Comparison of ENCODE assay signal across 26 cellular contexts in the genomic region with DNA sequence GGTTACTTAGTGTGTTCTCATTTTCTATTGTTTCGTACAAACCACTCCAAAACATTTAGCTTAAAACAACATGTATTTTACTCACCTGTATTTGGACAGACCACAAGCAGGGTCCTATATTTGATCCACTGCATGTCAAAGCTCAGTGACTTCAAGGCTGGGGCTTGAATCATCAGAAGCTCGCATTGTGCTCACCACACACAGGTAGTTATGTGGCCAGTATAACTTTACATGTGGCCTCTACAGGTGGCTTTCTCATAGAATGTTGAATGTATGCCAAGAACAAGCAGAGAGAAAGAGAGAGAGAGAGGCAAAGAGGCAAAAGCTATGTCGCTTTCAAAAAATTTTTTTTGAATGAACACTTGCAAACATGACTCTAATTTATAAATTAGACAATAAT.
"Had no signal": no experiment of that assay in that cellular context is flagged by ENCODE, and none has a peak within 500 bp of the region (broad histone marks: within the 10 kb centered on the region; RNA-seq: fewer than 3 reads in every experiment).

No MANE protein-coding gene starts in this region.

- H3K4me1 ChIP-seq: body of pancreas, left ventricle myocardium inferior, suprapubic skin, tibial nerve, uterus had no signal

- DNase-seq: activated CD4-positive, alpha-beta T cell treated with anti-CD3 and anti-CD28 coated beads, Interleukin-2, amount 50 U/mL, for 4 hours; activated CD8-positive, alpha-beta memory T cell treated with anti-CD3 and anti-CD28 coated beads for 24 hours; activated CD8-positive, alpha-beta memory T cell treated with anti-CD3 and anti-CD28 coated beads, Interleukin-2, amount 50 U/mL, for 48 hours; activated effector memory CD4-positive, alpha-beta T cell treated with Interleukin-2 at 50 U/mL for 16 hours; activated naive CD4-positive, alpha-beta T cell treated with anti-CD3 and anti-CD28 coated beads for 36 hours; activated naive CD8-positive, alpha-beta T cell treated with anti-CD3 and anti-CD28 coated beads, Interleukin-2, amount 50 U/mL, for 24 hours; activated T-cell treated with anti-CD3 and anti-CD28 coated beads, Interleukin-2, amount 50 U/mL, for 4 hours; anterior cingulate cortex; body of pancreas; caudate nucleus; effector CD4-positive, alpha-beta T cell; immature natural killer cell; kidney glomerular epithelial cell; left ventricle myocardium inferior; natural killer cell; stimulated activated CD4-positive, alpha-beta T cell treated with anti-CD3 and anti-CD28 coated beads, Interleukin-12 subunit alpha, Interleukin-12 subunit beta, amount 100 ng/mL, for 4 hours; stimulated activated CD4-positive, alpha-beta T cell treated with anti-CD3 and anti-CD28 coated beads, Interleukin-4, amount 100 ng/mL, for 4 hours; uterus had no signal

- H3K4me3 ChIP-seq: body of pancreas, left ventricle myocardium inferior, suprapubic skin, tibial nerve, uterus had no signal

- ATAC-seq: natural killer cell, WTC11 had no signal

- H3K27ac ChIP-seq: body of pancreas, left ventricle myocardium inferior, suprapubic skin, tibial nerve, uterus had no signal

- H3K27me3 ChIP-seq: body of pancreas, suprapubic skin, tibial nerve, uterus had no signal

- H3K4me1 Mint-ChIP-seq: immature natural killer cell, mesothelial cell of epicardium, natural killer cell had no signal

- H3K9me3 ChIP-seq: body of pancreas, left ventricle myocardium inferior, suprapubic skin, tibial nerve, uterus had no signal

- H3K27ac Mint-ChIP-seq: activated naive CD4-positive, alpha-beta T cell treated with anti-CD3 and anti-CD28 coated beads for 36 hours; activated naive CD8-positive, alpha-beta T cell treated with anti-CD3 and anti-CD28 coated beads, Interleukin-2, amount 50 U/mL, for 24 hours; dendritic cell treated with granulocyte-macrophage colony-stimulating factor and Interleukin-4, amounts not matched to agents 40 ng/mL and 50 ng/mL, for 4 days; immature natural killer cell; mesothelial cell of epicardium; natural killer cell; progenitor cell of endocrine pancreas; stimulated activated naive CD8-positive, alpha-beta T cell treated with anti-CD3 and anti-CD28 coated beads, Interleukin-15, Interleukin-2, amounts not matched to agents 100 ng/mL and 50 ng/mL, for 24 hours; WTC11 had no signal

- H3K9me3 Mint-ChIP-seq: activated naive CD4-positive, alpha-beta T cell treated with anti-CD3 and anti-CD28 coated beads for 36 hours; activated naive CD8-positive, alpha-beta T cell treated with anti-CD3 and anti-CD28 coated beads, Interleukin-2, amount 50 U/mL, for 24 hours; activated T-cell treated with anti-CD3 and anti-CD28 coated beads, Interleukin-2, amount 50 U/mL, for 4 hours; dendritic cell treated with granulocyte-macrophage colony-stimulating factor and Interleukin-4, amounts not matched to agents 40 ng/mL and 50 ng/mL, for 4 days; immature natural killer cell; natural killer cell; stimulated activated naive CD8-positive, alpha-beta T cell treated with anti-CD3 and anti-CD28 coated beads, Interleukin-15, Interleukin-2, amounts not matched to agents 100 ng/mL and 50 ng/mL, for 24 hours; T-helper 1 cell treated with Interleukin-12 subunit alpha and Interleukin-12 subunit beta and Interleukin-4 antibody, amounts not matched to agents 30 μg/mL and 1 μg/mL, for 36 hours; WTC11 had no signal

- H3K27me3 Mint-ChIP-seq: dendritic cell treated with granulocyte-macrophage colony-stimulating factor and Interleukin-4, amounts not matched to agents 40 ng/mL and 50 ng/mL, for 4 days; progenitor cell of endocrine pancreas had no signal

- H3K4me3 Mint-ChIP-seq: activated naive CD4-positive, alpha-beta T cell treated with anti-CD3 and anti-CD28 coated beads for 36 hours; activated naive CD8-positive, alpha-beta T cell treated with anti-CD3 and anti-CD28 coated beads, Interleukin-2, amount 50 U/mL, for 24 hours; activated T-cell treated with anti-CD3 and anti-CD28 coated beads, Interleukin-2, amount 50 U/mL, for 4 hours; dendritic cell treated with granulocyte-macrophage colony-stimulating factor and Interleukin-4, amounts not matched to agents 40 ng/mL and 50 ng/mL, for 4 days; immature natural killer cell; mesothelial cell of epicardium; natural killer cell; stimulated activated naive CD8-positive, alpha-beta T cell treated with anti-CD3 and anti-CD28 coated beads, Interleukin-15, Interleukin-2, amounts not matched to agents 100 ng/mL and 50 ng/mL, for 24 hours; T-helper 1 cell treated with Interleukin-12 subunit alpha and Interleukin-12 subunit beta and Interleukin-4 antibody, amounts not matched to agents 30 μg/mL and 1 μg/mL, for 36 hours; WTC11 had no signal

- H3K36me3 ChIP-seq: left ventricle myocardium inferior, suprapubic skin, tibial nerve, uterus had no signal

- H3K36me3 Mint-ChIP-seq: immature natural killer cell, mesothelial cell of epicardium, natural killer cell, WTC11 had no signal
